In genomic region chr3:40309439-40309924, GRCh38 we compare ENCODE assay signal across 1 cellular context.
TF ChIP-seq lines count a peak whose summit lies in the region.

Gene EIF1B (plus strand): TSS chr3:40309707. CDS start chr3:40309942, 235 bp downstream.

TF ChIP-seq in GM12878, 131 proteins besides CTCF, POLR2A, EP300 and RAD21 (continued from another document and continues in another):
- TF ChIP-seq IRF5 (IDR thresholded peaks at IDR 0.05; ENCODE audit: borderline replicate concordance) (no peak), CUX1 (IDR thresholded peaks at IDR 0.05; ENCODE audit: insufficient replicate concordance, low read depth, low read length) (no peak), NBN (IDR thresholded peaks at IDR 0.05) (peak; percentile 68), LARP7 (IDR thresholded peaks at IDR 0.05) (no peak), BRCA1 (IDR thresholded peaks at IDR 0.05; ENCODE audit: low read depth, low read length) (no peak), SMARCA5 (IDR thresholded peaks at IDR 0.05) (peak; percentile 87; the same call in 1 of the 2 replicates), ATF2 (IDR thresholded peaks at IDR 0.05; ENCODE audit: low read length) (no peak), RB1 (IDR thresholded peaks at IDR 0.05; ENCODE audit: borderline replicate concordance) (peak; percentile 87; the same call in 1 of the 2 replicates), TAF1 (IDR thresholded peaks at IDR 0.05; ENCODE audit: borderline replicate concordance, low read depth, low read length) (peak; percentile 85), NRF1 (conservative IDR thresholded peaks at IDR 0.05; ENCODE audit: low read depth, low read length) (no peak), KAT2A (conservative IDR thresholded peaks at IDR 0.05; ENCODE audit: control insufficient read depth, low read depth, low read length) (no peak), BHLHE40 (IDR thresholded peaks at IDR 0.05; ENCODE audit: borderline replicate concordance in 1 of 2, low read depth in 2 of 2, low read length in 1 of 2) (peak; percentile 46 to 68; a peak in 3 of 4 replicates), EGR1 (IDR thresholded peaks at IDR 0.05; ENCODE audit: borderline replicate concordance in 1 of 2, low read depth in 2 of 2, low read length in 2 of 2) (peak in 1 of 2 experiments; percentile 96; a peak in 2 of 3 replicates), POLR2AphosphoS5 (IDR thresholded peaks at IDR 0.05; ENCODE audit: low read length) (peak; percentile 87), BACH1 (IDR thresholded peaks at IDR 0.05; ENCODE audit: borderline replicate concordance) (no peak; the same call in 1 of the 2 replicates), USF2 (IDR thresholded peaks at IDR 0.05; ENCODE audit: borderline replicate concordance, low read depth, low read length) (peak; percentile 92), MTA3 (IDR thresholded peaks at IDR 0.05; ENCODE audit: borderline replicate concordance, low read length) (no peak), EZH2 (IDR thresholded peaks at IDR 0.05; ENCODE audit: borderline replicate concordance, control insufficient read depth, low read depth, low read length) (no peak), NR2F1 (conservative IDR thresholded peaks at IDR 0.05) (peak; percentile 78), IRF3 (IDR thresholded peaks at IDR 0.05) (no peak), ZZZ3 (IDR thresholded peaks at IDR 0.05; ENCODE audit: control insufficient read depth, insufficient read length, low read depth) (no peak), EED (IDR thresholded peaks at IDR 0.05; ENCODE audit: low read depth) (peak; percentile 78), HSF1 (IDR thresholded peaks at IDR 0.05; ENCODE audit: low read depth, low read length) (0 out of 2 replicates have a peak, but pooled peaks have one; percentile 20), TCF12 (IDR thresholded peaks at IDR 0.05; ENCODE audit: low read depth, low read length) (no peak), BCLAF1 (IDR thresholded peaks at IDR 0.05) (no peak), ZNF622 (IDR thresholded peaks at IDR 0.05) (no peak), MYB (IDR thresholded peaks at IDR 0.05; ENCODE audit: borderline replicate concordance, low read depth, low read length) (no peak), RCOR1 (conservative IDR thresholded peaks at IDR 0.05; ENCODE audit: low read depth, low read length) (no peak), BCL11A (IDR thresholded peaks at IDR 0.05; ENCODE audit: low read depth, low read length) (0 out of 2 replicates have a peak, but pooled peaks have one; percentile 3), ZNF592 (IDR thresholded peaks at IDR 0.05) (peak; percentile 79; the same call in 1 of the 2 replicates), YY1 (IDR thresholded peaks at IDR 0.05; ENCODE audit: low read depth, low read length) (peak; percentile 96), RBBP5 (conservative IDR thresholded peaks at IDR 0.05) (no peak), ASH2L (IDR thresholded peaks at IDR 0.05; ENCODE audit: borderline replicate concordance, low read depth) (0 out of 2 replicates have a peak, but pooled peaks have one; percentile 62), SMC3 (IDR thresholded peaks at IDR 0.05; ENCODE audit: borderline replicate concordance, low read length) (no peak), PAX5 (IDR thresholded peaks at IDR 0.05; ENCODE audit: borderline replicate concordance, low read depth, low read length) (peak; percentile 70; the same call in 1 of the 2 replicates), CEBPB (IDR thresholded peaks at IDR 0.05; ENCODE audit: borderline replicate concordance in 1 of 2, low read depth in 2 of 2, low read length in 2 of 2) (no peak), MTA2 (IDR thresholded peaks at IDR 0.05; ENCODE audit: low read depth) (peak; percentile 43; the same call in 1 of the 2 replicates)
